1 cellular context compared by ENCODE assay signal in the genomic region with DNA sequence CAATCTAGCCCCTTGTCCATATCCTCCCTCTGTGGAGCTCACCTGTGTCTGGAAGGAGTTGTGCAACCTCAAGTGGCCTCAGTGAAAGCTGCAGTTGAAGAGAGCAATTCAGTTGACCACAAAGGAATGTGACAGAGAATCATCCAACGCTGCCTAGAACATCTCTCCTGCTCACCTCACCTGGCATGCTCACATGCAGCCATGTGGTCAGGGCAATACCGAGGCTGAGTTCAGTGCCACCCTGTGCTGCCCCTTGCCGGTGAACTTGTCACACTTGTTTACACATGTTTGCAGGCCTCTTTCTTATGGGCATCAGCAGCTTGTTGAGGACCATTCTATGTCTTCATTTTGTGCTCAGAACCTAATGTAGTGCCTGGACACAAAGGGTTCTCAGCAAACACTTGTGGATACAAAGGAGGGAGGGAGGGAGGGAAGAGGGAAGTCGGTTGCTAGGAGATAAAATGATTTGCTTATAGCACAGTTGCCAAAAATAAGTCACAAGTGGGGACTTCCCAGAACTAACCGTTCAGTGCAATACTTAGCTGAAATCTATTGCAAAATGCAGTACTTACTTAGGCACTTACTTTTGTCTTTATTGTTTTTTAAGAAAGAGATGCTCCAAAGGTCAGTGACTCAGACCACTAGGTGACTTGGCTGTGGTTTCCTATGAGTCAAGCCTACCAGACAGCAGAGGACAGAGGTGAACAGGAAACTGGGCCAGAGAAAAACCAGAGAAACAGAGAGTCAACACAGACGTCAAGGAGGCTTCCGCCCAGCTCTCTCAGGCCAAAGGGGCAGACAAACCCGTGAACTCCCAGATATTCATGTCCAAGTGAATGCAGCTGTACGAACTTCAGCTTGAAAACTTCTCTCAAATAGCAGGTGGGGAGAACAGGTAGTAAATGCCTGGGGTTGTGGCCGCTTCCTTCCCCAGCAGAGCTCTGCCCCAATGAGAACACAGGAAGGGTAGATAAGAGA.
TF ChIP-seq lines count a peak whose summit lies in the region.

No MANE protein-coding gene starts in this region.

TF ChIP-seq in GM12878, 131 proteins besides CTCF, POLR2A, EP300 and RAD21 (continued from another document and continues in another):
- TF ChIP-seq BCLAF1 (IDR thresholded peaks at IDR 0.05) (no peak), SUZ12 (IDR thresholded peaks at IDR 0.05; ENCODE audit: unreplicated experiment) (no peak), TCF3 (IDR thresholded peaks at IDR 0.05; ENCODE audit: borderline replicate concordance, insufficient read depth, low read depth, low read length) (peak; percentile 27; the same call in 1 of the 2 replicates), BCL11A (IDR thresholded peaks at IDR 0.05; ENCODE audit: low read depth, low read length) (peak; percentile 78; the same call in 1 of the 2 replicates), TCF7 (IDR thresholded peaks at IDR 0.05; ENCODE audit: borderline replicate concordance) (peak; percentile 24; the same call in 1 of the 2 replicates), NR2C1 (IDR thresholded peaks at IDR 0.05) (peak; percentile 70), WRNIP1 (IDR thresholded peaks at IDR 0.05; ENCODE audit: borderline replicate concordance, low read depth, low read length) (no peak), CHD4 (IDR thresholded peaks at IDR 0.05) (no peak), CEBPB (IDR thresholded peaks at IDR 0.05; ENCODE audit: borderline replicate concordance in 1 of 2, low read depth in 2 of 2, low read length in 2 of 2) (no peak), BHLHE40 (IDR thresholded peaks at IDR 0.05; ENCODE audit: borderline replicate concordance in 1 of 2, low read depth in 2 of 2, low read length in 1 of 2) (peak; percentile 65 to 74), IKZF2 (IDR thresholded peaks at IDR 0.05) (peak; percentile 59 to 67; a peak in 2 of 4 replicates), ZZZ3 (IDR thresholded peaks at IDR 0.05; ENCODE audit: control insufficient read depth, insufficient read length, low read depth) (no peak), TAF1 (IDR thresholded peaks at IDR 0.05; ENCODE audit: borderline replicate concordance, low read depth, low read length) (0 out of 2 replicates have a peak, but pooled peaks have one; percentile 38), ZNF622 (IDR thresholded peaks at IDR 0.05) (no peak), ZSCAN29 (IDR thresholded peaks at IDR 0.05) (no peak), FOXM1 (IDR thresholded peaks at IDR 0.05; ENCODE audit: low read depth, low read length) (peak; percentile 89; the same call in 1 of the 2 replicates), PML (IDR thresholded peaks at IDR 0.05; ENCODE audit: low read length) (peak; percentile 65; the same call in 1 of the 2 replicates), BRCA1 (IDR thresholded peaks at IDR 0.05; ENCODE audit: low read depth, low read length) (no peak), SIN3A (IDR thresholded peaks at IDR 0.05; ENCODE audit: low read depth, low read length) (no peak), SMARCA5 (IDR thresholded peaks at IDR 0.05) (peak; percentile 76; the same call in 1 of the 2 replicates), NR2F1 (conservative IDR thresholded peaks at IDR 0.05) (peak; percentile 99), SREBF1 (IDR thresholded peaks at IDR 0.05; ENCODE audit: low read length) (no peak), MAX (IDR thresholded peaks at IDR 0.05; ENCODE audit: low read depth, low read length) (no peak), TARDBP (IDR thresholded peaks at IDR 0.05; ENCODE audit: borderline replicate concordance) (0 out of 2 replicates have a peak, but pooled peaks have one; percentile 8), JUND (IDR thresholded peaks at IDR 0.05; ENCODE audit: low read depth, low read length) (no peak), ATF3 (IDR thresholded peaks at IDR 0.05; ENCODE audit: borderline replicate concordance, extremely low read depth, low read depth, low read length) (no peak), IRF4 (IDR thresholded peaks at IDR 0.05; ENCODE audit: low read depth, low read length) (peak; percentile 74)
- TF ChIP-seq, protein P1, sequence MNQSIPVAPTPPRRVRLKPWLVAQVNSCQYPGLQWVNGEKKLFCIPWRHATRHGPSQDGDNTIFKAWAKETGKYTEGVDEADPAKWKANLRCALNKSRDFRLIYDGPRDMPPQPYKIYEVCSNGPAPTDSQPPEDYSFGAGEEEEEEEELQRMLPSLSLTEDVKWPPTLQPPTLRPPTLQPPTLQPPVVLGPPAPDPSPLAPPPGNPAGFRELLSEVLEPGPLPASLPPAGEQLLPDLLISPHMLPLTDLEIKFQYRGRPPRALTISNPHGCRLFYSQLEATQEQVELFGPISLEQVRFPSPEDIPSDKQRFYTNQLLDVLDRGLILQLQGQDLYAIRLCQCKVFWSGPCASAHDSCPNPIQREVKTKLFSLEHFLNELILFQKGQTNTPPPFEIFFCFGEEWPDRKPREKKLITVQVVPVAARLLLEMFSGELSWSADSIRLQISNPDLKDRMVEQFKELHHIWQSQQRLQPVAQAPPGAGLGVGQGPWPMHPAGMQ (IDR thresholded peaks at IDR 0.05; ENCODE audit: borderline replicate concordance), result no peak
- TF ChIP-seq, protein P2, sequence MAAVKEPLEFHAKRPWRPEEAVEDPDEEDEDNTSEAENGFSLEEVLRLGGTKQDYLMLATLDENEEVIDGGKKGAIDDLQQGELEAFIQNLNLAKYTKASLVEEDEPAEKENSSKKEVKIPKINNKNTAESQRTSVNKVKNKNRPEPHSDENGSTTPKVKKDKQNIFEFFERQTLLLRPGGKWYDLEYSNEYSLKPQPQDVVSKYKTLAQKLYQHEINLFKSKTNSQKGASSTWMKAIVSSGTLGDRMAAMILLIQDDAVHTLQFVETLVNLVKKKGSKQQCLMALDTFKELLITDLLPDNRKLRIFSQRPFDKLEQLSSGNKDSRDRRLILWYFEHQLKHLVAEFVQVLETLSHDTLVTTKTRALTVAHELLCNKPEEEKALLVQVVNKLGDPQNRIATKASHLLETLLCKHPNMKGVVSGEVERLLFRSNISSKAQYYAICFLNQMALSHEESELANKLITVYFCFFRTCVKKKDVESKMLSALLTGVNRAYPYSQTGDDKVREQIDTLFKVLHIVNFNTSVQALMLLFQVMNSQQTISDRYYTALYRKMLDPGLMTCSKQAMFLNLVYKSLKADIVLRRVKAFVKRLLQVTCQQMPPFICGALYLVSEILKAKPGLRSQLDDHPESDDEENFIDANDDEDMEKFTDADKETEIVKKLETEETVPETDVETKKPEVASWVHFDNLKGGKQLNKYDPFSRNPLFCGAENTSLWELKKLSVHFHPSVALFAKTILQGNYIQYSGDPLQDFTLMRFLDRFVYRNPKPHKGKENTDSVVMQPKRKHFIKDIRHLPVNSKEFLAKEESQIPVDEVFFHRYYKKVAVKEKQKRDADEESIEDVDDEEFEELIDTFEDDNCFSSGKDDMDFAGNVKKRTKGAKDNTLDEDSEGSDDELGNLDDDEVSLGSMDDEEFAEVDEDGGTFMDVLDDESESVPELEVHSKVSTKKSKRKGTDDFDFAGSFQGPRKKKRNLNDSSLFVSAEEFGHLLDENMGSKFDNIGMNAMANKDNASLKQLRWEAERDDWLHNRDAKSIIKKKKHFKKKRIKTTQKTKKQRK (IDR thresholded peaks at IDR 0.05; ENCODE audit: low read depth, low read length), result no peak
- TF ChIP-seq, protein P3, sequence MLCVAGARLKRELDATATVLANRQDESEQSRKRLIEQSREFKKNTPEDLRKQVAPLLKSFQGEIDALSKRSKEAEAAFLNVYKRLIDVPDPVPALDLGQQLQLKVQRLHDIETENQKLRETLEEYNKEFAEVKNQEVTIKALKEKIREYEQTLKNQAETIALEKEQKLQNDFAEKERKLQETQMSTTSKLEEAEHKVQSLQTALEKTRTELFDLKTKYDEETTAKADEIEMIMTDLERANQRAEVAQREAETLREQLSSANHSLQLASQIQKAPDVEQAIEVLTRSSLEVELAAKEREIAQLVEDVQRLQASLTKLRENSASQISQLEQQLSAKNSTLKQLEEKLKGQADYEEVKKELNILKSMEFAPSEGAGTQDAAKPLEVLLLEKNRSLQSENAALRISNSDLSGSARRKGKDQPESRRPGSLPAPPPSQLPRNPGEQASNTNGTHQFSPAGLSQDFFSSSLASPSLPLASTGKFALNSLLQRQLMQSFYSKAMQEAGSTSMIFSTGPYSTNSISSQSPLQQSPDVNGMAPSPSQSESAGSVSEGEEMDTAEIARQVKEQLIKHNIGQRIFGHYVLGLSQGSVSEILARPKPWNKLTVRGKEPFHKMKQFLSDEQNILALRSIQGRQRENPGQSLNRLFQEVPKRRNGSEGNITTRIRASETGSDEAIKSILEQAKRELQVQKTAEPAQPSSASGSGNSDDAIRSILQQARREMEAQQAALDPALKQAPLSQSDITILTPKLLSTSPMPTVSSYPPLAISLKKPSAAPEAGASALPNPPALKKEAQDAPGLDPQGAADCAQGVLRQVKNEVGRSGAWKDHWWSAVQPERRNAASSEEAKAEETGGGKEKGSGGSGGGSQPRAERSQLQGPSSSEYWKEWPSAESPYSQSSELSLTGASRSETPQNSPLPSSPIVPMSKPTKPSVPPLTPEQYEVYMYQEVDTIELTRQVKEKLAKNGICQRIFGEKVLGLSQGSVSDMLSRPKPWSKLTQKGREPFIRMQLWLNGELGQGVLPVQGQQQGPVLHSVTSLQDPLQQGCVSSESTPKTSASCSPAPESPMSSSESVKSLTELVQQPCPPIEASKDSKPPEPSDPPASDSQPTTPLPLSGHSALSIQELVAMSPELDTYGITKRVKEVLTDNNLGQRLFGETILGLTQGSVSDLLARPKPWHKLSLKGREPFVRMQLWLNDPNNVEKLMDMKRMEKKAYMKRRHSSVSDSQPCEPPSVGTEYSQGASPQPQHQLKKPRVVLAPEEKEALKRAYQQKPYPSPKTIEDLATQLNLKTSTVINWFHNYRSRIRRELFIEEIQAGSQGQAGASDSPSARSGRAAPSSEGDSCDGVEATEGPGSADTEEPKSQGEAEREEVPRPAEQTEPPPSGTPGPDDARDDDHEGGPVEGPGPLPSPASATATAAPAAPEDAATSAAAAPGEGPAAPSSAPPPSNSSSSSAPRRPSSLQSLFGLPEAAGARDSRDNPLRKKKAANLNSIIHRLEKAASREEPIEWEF (IDR thresholded peaks at IDR 0.05; ENCODE audit: insufficient replicate concordance, low read depth, low read length), result no peak
- TF ChIP-seq, protein P4, sequence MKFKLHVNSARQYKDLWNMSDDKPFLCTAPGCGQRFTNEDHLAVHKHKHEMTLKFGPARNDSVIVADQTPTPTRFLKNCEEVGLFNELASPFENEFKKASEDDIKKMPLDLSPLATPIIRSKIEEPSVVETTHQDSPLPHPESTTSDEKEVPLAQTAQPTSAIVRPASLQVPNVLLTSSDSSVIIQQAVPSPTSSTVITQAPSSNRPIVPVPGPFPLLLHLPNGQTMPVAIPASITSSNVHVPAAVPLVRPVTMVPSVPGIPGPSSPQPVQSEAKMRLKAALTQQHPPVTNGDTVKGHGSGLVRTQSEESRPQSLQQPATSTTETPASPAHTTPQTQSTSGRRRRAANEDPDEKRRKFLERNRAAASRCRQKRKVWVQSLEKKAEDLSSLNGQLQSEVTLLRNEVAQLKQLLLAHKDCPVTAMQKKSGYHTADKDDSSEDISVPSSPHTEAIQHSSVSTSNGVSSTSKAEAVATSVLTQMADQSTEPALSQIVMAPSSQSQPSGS (IDR thresholded peaks at IDR 0.05; ENCODE audit: low read length), result peak; percentile 85
- TF ChIP-seq, protein P5, sequence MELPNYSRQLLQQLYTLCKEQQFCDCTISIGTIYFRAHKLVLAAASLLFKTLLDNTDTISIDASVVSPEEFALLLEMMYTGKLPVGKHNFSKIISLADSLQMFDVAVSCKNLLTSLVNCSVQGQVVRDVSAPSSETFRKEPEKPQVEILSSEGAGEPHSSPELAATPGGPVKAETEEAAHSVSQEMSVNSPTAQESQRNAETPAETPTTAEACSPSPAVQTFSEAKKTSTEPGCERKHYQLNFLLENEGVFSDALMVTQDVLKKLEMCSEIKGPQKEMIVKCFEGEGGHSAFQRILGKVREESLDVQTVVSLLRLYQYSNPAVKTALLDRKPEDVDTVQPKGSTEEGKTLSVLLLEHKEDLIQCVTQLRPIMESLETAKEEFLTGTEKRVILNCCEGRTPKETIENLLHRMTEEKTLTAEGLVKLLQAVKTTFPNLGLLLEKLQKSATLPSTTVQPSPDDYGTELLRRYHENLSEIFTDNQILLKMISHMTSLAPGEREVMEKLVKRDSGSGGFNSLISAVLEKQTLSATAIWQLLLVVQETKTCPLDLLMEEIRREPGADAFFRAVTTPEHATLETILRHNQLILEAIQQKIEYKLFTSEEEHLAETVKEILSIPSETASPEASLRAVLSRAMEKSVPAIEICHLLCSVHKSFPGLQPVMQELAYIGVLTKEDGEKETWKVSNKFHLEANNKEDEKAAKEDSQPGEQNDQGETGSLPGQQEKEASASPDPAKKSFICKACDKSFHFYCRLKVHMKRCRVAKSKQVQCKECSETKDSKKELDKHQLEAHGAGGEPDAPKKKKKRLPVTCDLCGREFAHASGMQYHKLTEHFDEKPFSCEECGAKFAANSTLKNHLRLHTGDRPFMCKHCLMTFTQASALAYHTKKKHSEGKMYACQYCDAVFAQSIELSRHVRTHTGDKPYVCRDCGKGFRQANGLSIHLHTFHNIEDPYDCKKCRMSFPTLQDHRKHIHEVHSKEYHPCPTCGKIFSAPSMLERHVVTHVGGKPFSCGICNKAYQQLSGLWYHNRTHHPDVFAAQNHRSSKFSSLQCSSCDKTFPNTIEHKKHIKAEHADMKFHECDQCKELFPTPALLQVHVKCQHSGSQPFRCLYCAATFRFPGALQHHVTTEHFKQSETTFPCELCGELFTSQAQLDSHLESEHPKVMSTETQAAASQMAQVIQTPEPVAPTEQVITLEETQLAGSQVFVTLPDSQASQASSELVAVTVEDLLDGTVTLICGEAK (IDR thresholded peaks at IDR 0.05; ENCODE audit: borderline replicate concordance), result peak; percentile 44; the same call in 1 of the 2 replicates
